Comparison of ENCODE assay signal across 16 cellular contexts in the genomic region with DNA sequence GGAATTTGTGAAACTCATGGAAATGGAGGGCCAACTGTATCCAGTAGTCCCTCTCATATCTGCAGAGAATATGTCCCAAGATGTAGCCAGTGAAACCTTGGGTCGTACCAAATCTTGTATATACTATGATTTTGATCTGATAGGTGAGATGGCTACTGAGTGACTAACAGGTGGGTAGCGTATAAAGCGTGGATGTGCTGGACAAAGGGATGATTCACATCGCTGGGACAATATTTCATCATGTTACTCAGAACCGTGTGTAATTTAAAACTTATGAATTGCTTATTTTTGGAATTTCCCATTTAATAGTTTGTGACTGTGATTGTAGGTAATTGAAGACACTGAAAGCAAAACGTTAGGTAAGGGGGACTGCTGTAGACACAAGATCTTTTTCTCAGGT.
"Had no signal": no experiment of that assay in that cellular context is flagged by ENCODE, and none has a peak within 500 bp of the region (broad histone marks: within the 10 kb centered on the region; RNA-seq: fewer than 3 reads in every experiment).

No MANE protein-coding gene starts in this region.

- H3K27me3 ChIP-seq: gastrocnemius medialis, neural progenitor cell, pancreas, stomach had no signal

- H3K27ac ChIP-seq: gastrocnemius medialis, neural progenitor cell, pancreas, skin epidermis, stomach, thoracic aorta had no signal

- H3K4me1 ChIP-seq: neural progenitor cell had no signal

- H3K9me3 ChIP-seq: gastrocnemius medialis, pancreas, stomach, thoracic aorta had no signal

- H3K27me3 Mint-ChIP-seq: brain had no signal

- H3K36me3 Mint-ChIP-seq: brain, WTC11 had no signal

- H3K4me1 Mint-ChIP-seq: neural progenitor cell, WTC11 had no signal

- H3K27ac Mint-ChIP-seq: activated naive CD4-positive, alpha-beta T cell treated with anti-CD3 and anti-CD28 coated beads for 36 hours; activated T-helper 1 cell treated with anti-CD3 and anti-CD28 coated beads, Interleukin-12 subunit alpha, Interleukin-12 subunit beta, Interleukin-2, Interleukin-4 antibody, amounts not matched to agents 30 ng/mL and 10 ng/mL and 1 ng/mL, durations not matched to agents 14 hours and 24 hours and 36 hours; brain; endodermal cell; neural progenitor cell; WTC11 had no signal

- DNase-seq: activated CD4-positive, alpha-beta T cell treated with anti-CD3 and anti-CD28 coated beads for 48 hours; activated naive CD4-positive, alpha-beta T cell treated with anti-CD3 and anti-CD28 coated beads for 36 hours; cerebellar nuclear complex; endodermal cell; gastrocnemius medialis; kidney; pancreas; retina; stimulated activated CD4-positive, alpha-beta T cell treated with anti-CD3 and anti-CD28 coated beads, Interleukin-4, amount 100 ng/mL, for 4 hours; stomach had no signal

- H3K9me3 Mint-ChIP-seq: activated naive CD4-positive, alpha-beta T cell treated with anti-CD3 and anti-CD28 coated beads for 36 hours; activated T-helper 1 cell treated with anti-CD3 and anti-CD28 coated beads, Interleukin-12 subunit alpha, Interleukin-12 subunit beta, Interleukin-2, Interleukin-4 antibody, amounts not matched to agents 30 ng/mL and 10 ng/mL and 1 ng/mL, durations not matched to agents 14 hours and 24 hours and 36 hours; brain; endodermal cell; neural progenitor cell; WTC11 had no signal

- H3K4me3 ChIP-seq: gastrocnemius medialis, neural progenitor cell, pancreas, skin epidermis, stomach, thoracic aorta had no signal

- H3K36me3 ChIP-seq: gastrocnemius medialis, neural progenitor cell, pancreas, thoracic aorta had no signal

- H3K4me3 Mint-ChIP-seq: activated naive CD4-positive, alpha-beta T cell treated with anti-CD3 and anti-CD28 coated beads for 36 hours; activated T-helper 1 cell treated with anti-CD3 and anti-CD28 coated beads, Interleukin-12 subunit alpha, Interleukin-12 subunit beta, Interleukin-2, Interleukin-4 antibody, amounts not matched to agents 30 ng/mL and 10 ng/mL and 1 ng/mL, durations not matched to agents 14 hours and 24 hours and 36 hours; brain; endodermal cell; neural progenitor cell; WTC11 had no signal
